24 cellular contexts compared by ENCODE assay signal in the genomic region with DNA sequence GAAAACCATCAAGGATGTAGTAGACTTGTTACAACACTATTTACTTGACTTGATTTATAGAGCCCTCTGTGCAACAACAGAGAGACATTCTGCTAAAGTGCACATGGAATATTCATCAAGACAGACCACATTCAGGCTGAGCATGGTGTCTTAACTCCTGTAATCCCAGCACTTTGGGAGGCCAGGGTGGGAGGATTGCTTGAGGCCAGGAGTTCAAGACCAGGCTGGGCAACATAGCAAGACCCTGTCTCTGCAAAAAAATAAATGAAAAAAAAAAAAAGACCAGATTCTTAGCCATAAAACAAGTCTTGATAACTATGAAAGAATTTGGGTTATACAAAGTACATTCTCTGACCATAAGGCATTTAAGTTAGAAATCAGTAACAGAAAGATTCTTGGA.
"Had no signal": no experiment of that assay in that cellular context is flagged by ENCODE, and none has a peak within 500 bp of the region (broad histone marks: within the 10 kb centered on the region; RNA-seq: fewer than 3 reads in every experiment).

No MANE protein-coding gene starts in this region.

- DNase-seq: activated CD4-positive, alpha-beta T cell treated with anti-CD3 and anti-CD28 coated beads for 48 hours; activated CD4-positive, alpha-beta T cell treated with anti-CD3 and anti-CD28 coated beads, Interleukin-2, amount 50 U/mL, for 4 hours; activated CD4-positive, CD25-positive, alpha-beta regulatory T cell treated with anti-CD3 and anti-CD28 coated beads, Interleukin-2, amount 50 U/mL, for 72 hours; activated CD8-positive, alpha-beta T cell treated with anti-CD3 and anti-CD28 coated beads, Interleukin-2, amount 10 ng/mL, durations not matched to agents 7 days and 5 days; activated effector memory CD4-positive, alpha-beta T cell treated with anti-CD3 and anti-CD28 coated beads, Interleukin-2, amount 50 U/mL, for 16 hours; activated naive CD4-positive, alpha-beta T cell treated with anti-CD3 and anti-CD28 coated beads for 36 hours; activated naive CD8-positive, alpha-beta T cell treated with anti-CD3 and anti-CD28 coated beads for 36 hours; activated T-cell treated with anti-CD3 and anti-CD28 coated beads, Interleukin-2, amount 50 U/mL, for 4 hours; adrenal gland; aorta; caudate nucleus; KG1; NCI-H1092; NCI-H1417; NCI-H2029; NCI-H2107; NCI-H510A treated with DMSO at 0.1 percent for 48 hours; NCI-H69; PC-3; SHP77; SW 1271 had no signal

- FAIRE-seq: RCC 7860 had no signal

- H3K36me3 ChIP-seq: adrenal gland, breast epithelium, SJSA1 had no signal

- H3K9me3 ChIP-seq: adrenal gland, breast epithelium, SJSA1 had no signal

- H3K27me3 ChIP-seq: adrenal gland, breast epithelium, SJSA1 had no signal

- H3K27ac ChIP-seq: adrenal gland, breast epithelium, SJSA1 had no signal

- H3K4me3 ChIP-seq: adrenal gland, breast epithelium, SJSA1 had no signal

- H3K4me1 ChIP-seq: breast epithelium, SJSA1 had no signal
